In the genomic region with DNA sequence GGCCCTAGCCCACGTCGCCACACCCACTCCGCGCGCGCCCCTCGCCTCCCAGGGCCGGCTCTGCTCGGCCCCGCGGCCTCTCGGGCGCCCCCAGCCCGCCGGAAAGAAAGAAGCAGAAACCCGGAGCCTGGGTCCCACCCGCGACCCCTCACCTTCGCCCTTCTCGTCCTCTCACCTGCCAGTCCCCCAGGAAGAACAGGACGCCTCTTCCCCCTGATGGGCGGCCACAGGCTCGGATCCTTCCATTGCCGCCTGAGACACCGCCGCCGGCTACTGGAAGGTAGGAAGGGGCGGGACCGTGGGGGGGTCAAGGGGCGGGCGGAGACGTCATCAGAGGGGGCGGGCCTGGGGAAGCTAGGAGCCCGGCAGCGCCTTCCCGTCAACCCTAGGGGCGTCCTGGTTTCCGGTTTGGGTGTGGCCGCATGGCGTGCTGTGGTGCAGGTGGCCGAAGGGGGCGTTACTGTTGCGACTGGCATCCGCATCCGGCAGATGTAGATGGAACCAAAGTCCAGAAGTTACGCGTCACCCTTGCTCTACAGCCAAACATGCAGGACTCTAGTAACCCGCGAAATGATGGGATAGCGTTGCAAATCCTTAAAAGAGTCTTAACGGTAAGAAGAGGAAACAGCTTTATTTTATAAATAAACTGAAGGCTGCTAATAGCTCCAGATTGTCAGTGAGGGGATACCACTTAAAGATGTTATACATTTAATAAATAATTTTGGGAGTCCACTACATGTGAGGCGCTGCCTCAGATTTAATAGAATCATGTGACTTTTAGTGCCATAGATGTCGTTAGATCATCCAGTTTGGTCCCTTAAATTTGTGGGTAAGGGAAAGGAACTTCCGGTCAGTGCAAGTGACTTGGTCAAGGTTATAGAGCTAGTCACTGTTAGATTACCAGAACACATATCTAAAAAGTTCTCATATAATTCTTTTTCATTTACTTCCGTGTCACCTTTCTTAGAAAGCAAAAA, we compare ENCODE assay signal across 1 cellular context.
TF ChIP-seq lines count a peak whose summit lies in the region.

A gene (minus strand): TSS at position 282 of the 977 bp plus-strand sequence. CDS start 36 bp downstream, at position 246.

TF ChIP-seq in K562, 482 proteins besides CTCF, POLR2A, EP300 and RAD21 (continued from another document and continues in another):
- TF ChIP-seq MTA2 (IDR thresholded peaks at IDR 0.05; ENCODE audit: low read depth) = no peak
- no peak for TF ChIP-seq BRD4 (IDR thresholded peaks at IDR 0.05)
- TF ChIP-seq ZNF239 (CRISPR knock-in tag; IDR thresholded peaks at IDR 0.05) = no peak
- TF ChIP-seq ARID2 (IDR thresholded peaks at IDR 0.05) = no peak
- no peak for TF ChIP-seq NRF1 (conservative IDR thresholded peaks at IDR 0.05 in 1 of 2, IDR thresholded peaks at IDR 0.05 in 1 of 2)
- 0 out of 4 replicates have a peak, but pooled peaks of 1 of the 2 experiments have one; percentile 9 for TF ChIP-seq SIX5 (IDR thresholded peaks at IDR 0.05; ENCODE audit: borderline replicate concordance in 1 of 2, insufficient read depth in 1 of 2, low read depth in 1 of 2, low read length in 2 of 2)
- peak; percentile 78; the same call in 1 of the 2 replicates for TF ChIP-seq GATAD2A (IDR thresholded peaks at IDR 0.05)
- TF ChIP-seq, protein P1, sequence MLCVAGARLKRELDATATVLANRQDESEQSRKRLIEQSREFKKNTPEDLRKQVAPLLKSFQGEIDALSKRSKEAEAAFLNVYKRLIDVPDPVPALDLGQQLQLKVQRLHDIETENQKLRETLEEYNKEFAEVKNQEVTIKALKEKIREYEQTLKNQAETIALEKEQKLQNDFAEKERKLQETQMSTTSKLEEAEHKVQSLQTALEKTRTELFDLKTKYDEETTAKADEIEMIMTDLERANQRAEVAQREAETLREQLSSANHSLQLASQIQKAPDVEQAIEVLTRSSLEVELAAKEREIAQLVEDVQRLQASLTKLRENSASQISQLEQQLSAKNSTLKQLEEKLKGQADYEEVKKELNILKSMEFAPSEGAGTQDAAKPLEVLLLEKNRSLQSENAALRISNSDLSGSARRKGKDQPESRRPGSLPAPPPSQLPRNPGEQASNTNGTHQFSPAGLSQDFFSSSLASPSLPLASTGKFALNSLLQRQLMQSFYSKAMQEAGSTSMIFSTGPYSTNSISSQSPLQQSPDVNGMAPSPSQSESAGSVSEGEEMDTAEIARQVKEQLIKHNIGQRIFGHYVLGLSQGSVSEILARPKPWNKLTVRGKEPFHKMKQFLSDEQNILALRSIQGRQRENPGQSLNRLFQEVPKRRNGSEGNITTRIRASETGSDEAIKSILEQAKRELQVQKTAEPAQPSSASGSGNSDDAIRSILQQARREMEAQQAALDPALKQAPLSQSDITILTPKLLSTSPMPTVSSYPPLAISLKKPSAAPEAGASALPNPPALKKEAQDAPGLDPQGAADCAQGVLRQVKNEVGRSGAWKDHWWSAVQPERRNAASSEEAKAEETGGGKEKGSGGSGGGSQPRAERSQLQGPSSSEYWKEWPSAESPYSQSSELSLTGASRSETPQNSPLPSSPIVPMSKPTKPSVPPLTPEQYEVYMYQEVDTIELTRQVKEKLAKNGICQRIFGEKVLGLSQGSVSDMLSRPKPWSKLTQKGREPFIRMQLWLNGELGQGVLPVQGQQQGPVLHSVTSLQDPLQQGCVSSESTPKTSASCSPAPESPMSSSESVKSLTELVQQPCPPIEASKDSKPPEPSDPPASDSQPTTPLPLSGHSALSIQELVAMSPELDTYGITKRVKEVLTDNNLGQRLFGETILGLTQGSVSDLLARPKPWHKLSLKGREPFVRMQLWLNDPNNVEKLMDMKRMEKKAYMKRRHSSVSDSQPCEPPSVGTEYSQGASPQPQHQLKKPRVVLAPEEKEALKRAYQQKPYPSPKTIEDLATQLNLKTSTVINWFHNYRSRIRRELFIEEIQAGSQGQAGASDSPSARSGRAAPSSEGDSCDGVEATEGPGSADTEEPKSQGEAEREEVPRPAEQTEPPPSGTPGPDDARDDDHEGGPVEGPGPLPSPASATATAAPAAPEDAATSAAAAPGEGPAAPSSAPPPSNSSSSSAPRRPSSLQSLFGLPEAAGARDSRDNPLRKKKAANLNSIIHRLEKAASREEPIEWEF (CRISPR knock-in tag; IDR thresholded peaks at IDR 0.05) = no peak
- TF ChIP-seq NR4A1 (CRISPR knock-in tag; IDR thresholded peaks at IDR 0.05) = no peak
- no peak for TF ChIP-seq NR4A1 (tag; IDR thresholded peaks at IDR 0.05)
- 0 out of 2 replicates have a peak, but pooled peaks have one; percentile 69 for TF ChIP-seq OTX1 (CRISPR knock-in tag; IDR thresholded peaks at IDR 0.05)
- no peak for TF ChIP-seq YBX1 (IDR thresholded peaks at IDR 0.05)
- peak; percentile 85 for TF ChIP-seq POLR2AphosphoS5 (IDR thresholded peaks at IDR 0.05; ENCODE audit: control insufficient read depth, insufficient read depth, low read depth, low read length)
- TF ChIP-seq SETDB1 (IDR thresholded peaks at IDR 0.05; ENCODE audit: low read length) = no peak
- TF ChIP-seq, protein P2, sequence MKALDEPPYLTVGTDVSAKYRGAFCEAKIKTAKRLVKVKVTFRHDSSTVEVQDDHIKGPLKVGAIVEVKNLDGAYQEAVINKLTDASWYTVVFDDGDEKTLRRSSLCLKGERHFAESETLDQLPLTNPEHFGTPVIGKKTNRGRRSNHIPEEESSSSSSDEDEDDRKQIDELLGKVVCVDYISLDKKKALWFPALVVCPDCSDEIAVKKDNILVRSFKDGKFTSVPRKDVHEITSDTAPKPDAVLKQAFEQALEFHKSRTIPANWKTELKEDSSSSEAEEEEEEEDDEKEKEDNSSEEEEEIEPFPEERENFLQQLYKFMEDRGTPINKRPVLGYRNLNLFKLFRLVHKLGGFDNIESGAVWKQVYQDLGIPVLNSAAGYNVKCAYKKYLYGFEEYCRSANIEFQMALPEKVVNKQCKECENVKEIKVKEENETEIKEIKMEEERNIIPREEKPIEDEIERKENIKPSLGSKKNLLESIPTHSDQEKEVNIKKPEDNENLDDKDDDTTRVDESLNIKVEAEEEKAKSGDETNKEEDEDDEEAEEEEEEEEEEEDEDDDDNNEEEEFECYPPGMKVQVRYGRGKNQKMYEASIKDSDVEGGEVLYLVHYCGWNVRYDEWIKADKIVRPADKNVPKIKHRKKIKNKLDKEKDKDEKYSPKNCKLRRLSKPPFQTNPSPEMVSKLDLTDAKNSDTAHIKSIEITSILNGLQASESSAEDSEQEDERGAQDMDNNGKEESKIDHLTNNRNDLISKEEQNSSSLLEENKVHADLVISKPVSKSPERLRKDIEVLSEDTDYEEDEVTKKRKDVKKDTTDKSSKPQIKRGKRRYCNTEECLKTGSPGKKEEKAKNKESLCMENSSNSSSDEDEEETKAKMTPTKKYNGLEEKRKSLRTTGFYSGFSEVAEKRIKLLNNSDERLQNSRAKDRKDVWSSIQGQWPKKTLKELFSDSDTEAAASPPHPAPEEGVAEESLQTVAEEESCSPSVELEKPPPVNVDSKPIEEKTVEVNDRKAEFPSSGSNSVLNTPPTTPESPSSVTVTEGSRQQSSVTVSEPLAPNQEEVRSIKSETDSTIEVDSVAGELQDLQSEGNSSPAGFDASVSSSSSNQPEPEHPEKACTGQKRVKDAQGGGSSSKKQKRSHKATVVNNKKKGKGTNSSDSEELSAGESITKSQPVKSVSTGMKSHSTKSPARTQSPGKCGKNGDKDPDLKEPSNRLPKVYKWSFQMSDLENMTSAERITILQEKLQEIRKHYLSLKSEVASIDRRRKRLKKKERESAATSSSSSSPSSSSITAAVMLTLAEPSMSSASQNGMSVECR (CRISPR knock-in tag; IDR thresholded peaks at IDR 0.05) = peak; percentile 64
- TF ChIP-seq, protein P3, sequence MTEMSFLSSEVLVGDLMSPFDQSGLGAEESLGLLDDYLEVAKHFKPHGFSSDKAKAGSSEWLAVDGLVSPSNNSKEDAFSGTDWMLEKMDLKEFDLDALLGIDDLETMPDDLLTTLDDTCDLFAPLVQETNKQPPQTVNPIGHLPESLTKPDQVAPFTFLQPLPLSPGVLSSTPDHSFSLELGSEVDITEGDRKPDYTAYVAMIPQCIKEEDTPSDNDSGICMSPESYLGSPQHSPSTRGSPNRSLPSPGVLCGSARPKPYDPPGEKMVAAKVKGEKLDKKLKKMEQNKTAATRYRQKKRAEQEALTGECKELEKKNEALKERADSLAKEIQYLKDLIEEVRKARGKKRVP (CRISPR knock-in tag; IDR thresholded peaks at IDR 0.05) = no peak
- TF ChIP-seq HSF4 (CRISPR knock-in tag; IDR thresholded peaks at IDR 0.05; ENCODE audit: borderline replicate concordance) = no peak
- TF ChIP-seq, protein P4, sequence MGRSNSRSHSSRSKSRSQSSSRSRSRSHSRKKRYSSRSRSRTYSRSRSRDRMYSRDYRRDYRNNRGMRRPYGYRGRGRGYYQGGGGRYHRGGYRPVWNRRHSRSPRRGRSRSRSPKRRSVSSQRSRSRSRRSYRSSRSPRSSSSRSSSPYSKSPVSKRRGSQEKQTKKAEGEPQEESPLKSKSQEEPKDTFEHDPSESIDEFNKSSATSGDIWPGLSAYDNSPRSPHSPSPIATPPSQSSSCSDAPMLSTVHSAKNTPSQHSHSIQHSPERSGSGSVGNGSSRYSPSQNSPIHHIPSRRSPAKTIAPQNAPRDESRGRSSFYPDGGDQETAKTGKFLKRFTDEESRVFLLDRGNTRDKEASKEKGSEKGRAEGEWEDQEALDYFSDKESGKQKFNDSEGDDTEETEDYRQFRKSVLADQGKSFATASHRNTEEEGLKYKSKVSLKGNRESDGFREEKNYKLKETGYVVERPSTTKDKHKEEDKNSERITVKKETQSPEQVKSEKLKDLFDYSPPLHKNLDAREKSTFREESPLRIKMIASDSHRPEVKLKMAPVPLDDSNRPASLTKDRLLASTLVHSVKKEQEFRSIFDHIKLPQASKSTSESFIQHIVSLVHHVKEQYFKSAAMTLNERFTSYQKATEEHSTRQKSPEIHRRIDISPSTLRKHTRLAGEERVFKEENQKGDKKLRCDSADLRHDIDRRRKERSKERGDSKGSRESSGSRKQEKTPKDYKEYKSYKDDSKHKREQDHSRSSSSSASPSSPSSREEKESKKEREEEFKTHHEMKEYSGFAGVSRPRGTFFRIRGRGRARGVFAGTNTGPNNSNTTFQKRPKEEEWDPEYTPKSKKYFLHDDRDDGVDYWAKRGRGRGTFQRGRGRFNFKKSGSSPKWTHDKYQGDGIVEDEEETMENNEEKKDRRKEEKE (IDR thresholded peaks at IDR 0.05; ENCODE audit: borderline replicate concordance in 1 of 2, control insufficient read depth in 1 of 2, low read depth in 2 of 2, low read length in 1 of 2) = peak in 1 of 2 experiments; percentile 57; a peak in 1 of 4 replicates
- TF ChIP-seq JUN (IDR thresholded peaks at IDR 0.05; ENCODE audit: borderline replicate concordance, low read depth, low read length) = peak; percentile 32; the same call in 1 of the 2 replicates
- TF ChIP-seq JUN (CRISPR knock-in tag; IDR thresholded peaks at IDR 0.05; ENCODE audit: borderline replicate concordance) = no peak
- peak; percentile 34; the same call in 1 of the 2 replicates for TF ChIP-seq TEAD4 (IDR thresholded peaks at IDR 0.05; ENCODE audit: low read length)
- TF ChIP-seq TEAD4 (CRISPR knock-in tag; IDR thresholded peaks at IDR 0.05; ENCODE audit: borderline replicate concordance) = no peak
- TF ChIP-seq, protein P5, sequence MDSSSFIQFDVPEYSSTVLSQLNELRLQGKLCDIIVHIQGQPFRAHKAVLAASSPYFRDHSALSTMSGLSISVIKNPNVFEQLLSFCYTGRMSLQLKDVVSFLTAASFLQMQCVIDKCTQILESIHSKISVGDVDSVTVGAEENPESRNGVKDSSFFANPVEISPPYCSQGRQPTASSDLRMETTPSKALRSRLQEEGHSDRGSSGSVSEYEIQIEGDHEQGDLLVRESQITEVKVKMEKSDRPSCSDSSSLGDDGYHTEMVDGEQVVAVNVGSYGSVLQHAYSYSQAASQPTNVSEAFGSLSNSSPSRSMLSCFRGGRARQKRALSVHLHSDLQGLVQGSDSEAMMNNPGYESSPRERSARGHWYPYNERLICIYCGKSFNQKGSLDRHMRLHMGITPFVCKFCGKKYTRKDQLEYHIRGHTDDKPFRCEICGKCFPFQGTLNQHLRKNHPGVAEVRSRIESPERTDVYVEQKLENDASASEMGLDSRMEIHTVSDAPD (CRISPR knock-in tag; IDR thresholded peaks at IDR 0.05) = no peak
- TF ChIP-seq, protein P6, sequence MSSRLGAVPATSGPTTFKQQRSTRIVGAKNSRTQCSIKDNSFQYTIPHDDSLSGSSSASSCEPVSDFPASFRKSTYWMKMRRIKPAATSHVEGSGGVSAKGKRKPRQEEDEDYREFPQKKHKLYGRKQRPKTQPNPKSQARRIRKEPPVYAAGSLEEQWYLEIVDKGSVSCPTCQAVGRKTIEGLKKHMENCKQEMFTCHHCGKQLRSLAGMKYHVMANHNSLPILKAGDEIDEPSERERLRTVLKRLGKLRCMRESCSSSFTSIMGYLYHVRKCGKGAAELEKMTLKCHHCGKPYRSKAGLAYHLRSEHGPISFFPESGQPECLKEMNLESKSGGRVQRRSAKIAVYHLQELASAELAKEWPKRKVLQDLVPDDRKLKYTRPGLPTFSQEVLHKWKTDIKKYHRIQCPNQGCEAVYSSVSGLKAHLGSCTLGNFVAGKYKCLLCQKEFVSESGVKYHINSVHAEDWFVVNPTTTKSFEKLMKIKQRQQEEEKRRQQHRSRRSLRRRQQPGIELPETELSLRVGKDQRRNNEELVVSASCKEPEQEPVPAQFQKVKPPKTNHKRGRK (tag; IDR thresholded peaks at IDR 0.05) = no peak
- TF ChIP-seq ESRRB (CRISPR knock-in tag; IDR thresholded peaks at IDR 0.05; ENCODE audit: borderline replicate concordance) = no peak
- TF ChIP-seq HDAC1 (IDR thresholded peaks at IDR 0.05) = peak in 1 of 2 experiments; percentile 85; a peak in 2 of 4 replicates
- TF ChIP-seq, protein P7, sequence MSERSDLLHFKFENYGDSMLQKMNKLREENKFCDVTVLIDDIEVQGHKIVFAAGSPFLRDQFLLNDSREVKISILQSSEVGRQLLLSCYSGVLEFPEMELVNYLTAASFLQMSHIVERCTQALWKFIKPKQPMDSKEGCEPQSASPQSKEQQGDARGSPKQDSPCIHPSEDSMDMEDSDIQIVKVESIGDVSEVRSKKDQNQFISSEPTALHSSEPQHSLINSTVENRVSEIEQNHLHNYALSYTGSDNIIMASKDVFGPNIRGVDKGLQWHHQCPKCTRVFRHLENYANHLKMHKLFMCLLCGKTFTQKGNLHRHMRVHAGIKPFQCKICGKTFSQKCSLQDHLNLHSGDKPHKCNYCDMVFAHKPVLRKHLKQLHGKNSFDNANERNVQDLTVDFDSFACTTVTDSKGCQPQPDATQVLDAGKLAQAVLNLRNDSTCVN (CRISPR knock-in tag; IDR thresholded peaks at IDR 0.05) = no peak
- TF ChIP-seq, protein P8, sequence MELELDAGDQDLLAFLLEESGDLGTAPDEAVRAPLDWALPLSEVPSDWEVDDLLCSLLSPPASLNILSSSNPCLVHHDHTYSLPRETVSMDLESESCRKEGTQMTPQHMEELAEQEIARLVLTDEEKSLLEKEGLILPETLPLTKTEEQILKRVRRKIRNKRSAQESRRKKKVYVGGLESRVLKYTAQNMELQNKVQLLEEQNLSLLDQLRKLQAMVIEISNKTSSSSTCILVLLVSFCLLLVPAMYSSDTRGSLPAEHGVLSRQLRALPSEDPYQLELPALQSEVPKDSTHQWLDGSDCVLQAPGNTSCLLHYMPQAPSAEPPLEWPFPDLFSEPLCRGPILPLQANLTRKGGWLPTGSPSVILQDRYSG (tag; conservative IDR thresholded peaks at IDR 0.05; ENCODE audit: low read depth) = 0 out of 2 replicates have a peak, but pooled peaks have one; percentile 46
- TF ChIP-seq TCF3 (CRISPR knock-in tag; IDR thresholded peaks at IDR 0.05) = peak; percentile 1; the same call in 1 of the 2 replicates
